1 cellular context compared by ENCODE assay signal in genomic region chr1:42681771-42682483, GRCh38.
TF ChIP-seq lines count a peak whose summit lies in the region.

Gene YBX1 (plus strand): TSS chr1:42682418. CDS start chr1:42682566, 148 bp downstream.

TF ChIP-seq in HepG2, 621 proteins besides CTCF, POLR2A, EP300 and RAD21 (continued from another document and continues in another):
- TF ChIP-seq HMGXB4 (CRISPR knock-in tag; IDR thresholded peaks at IDR 0.05; ENCODE audit: borderline replicate concordance in 1 of 2, low read depth in 1 of 2) (peak; percentile 75 to 78; a peak in 2 of 4 replicates), ZNF354B (CRISPR knock-in tag; IDR thresholded peaks at IDR 0.05) (no peak), MYC (CRISPR knock-in tag; IDR thresholded peaks at IDR 0.05; ENCODE audit: borderline replicate concordance) (peak; percentile 95), KDM4B (CRISPR knock-in tag; IDR thresholded peaks at IDR 0.05) (no peak), ZSCAN29 (CRISPR knock-in tag; conservative IDR thresholded peaks at IDR 0.05) (peak; percentile 77; the same call in 1 of the 2 replicates), ZNF530 (CRISPR knock-in tag; IDR thresholded peaks at IDR 0.05; ENCODE audit: low read depth) (no peak), KLF13 (CRISPR knock-in tag; IDR thresholded peaks at IDR 0.05) (no peak), ZNF773 (CRISPR knock-in tag; IDR thresholded peaks at IDR 0.05; ENCODE audit: borderline replicate concordance) (no peak), KLF16 (CRISPR knock-in tag; IDR thresholded peaks at IDR 0.05) (peak in 1 of 2 experiments; percentile 37; a peak in 1 of 4 replicates), SMC3 (IDR thresholded peaks at IDR 0.05; ENCODE audit: low read length) (no peak), ZNF281 (CRISPR knock-in tag; IDR thresholded peaks at IDR 0.05; ENCODE audit: borderline replicate concordance) (no peak; the same call in 1 of the 2 replicates), SUZ12 (IDR thresholded peaks at IDR 0.05; ENCODE audit: low read depth, low read length) (no peak), MTERF4 (CRISPR knock-in tag; IDR thresholded peaks at IDR 0.05) (peak; percentile 26; the same call in 1 of the 2 replicates), ZNF772 (CRISPR knock-in tag; IDR thresholded peaks at IDR 0.05) (no peak), ZNF737 (CRISPR knock-in tag; IDR thresholded peaks at IDR 0.05; ENCODE audit: borderline replicate concordance) (no peak), SOX13 (IDR thresholded peaks at IDR 0.05) (no peak), SOX13 (CRISPR knock-in tag; conservative IDR thresholded peaks at IDR 0.05 in 1 of 2, IDR thresholded peaks at IDR 0.05 in 1 of 2) (peak in 1 of 2 experiments; percentile 14; a peak in 1 of 4 replicates), ZBTB2 (CRISPR knock-in tag; IDR thresholded peaks at IDR 0.05; ENCODE audit: low read depth) (0 out of 2 replicates have a peak, but pooled peaks have one; percentile 56), MIER3 (CRISPR knock-in tag; IDR thresholded peaks at IDR 0.05; ENCODE audit: borderline replicate concordance) (no peak; the same call in 1 of the 2 replicates), ZNF619 (CRISPR knock-in tag; IDR thresholded peaks at IDR 0.05) (no peak), AHDC1 (CRISPR knock-in tag; IDR thresholded peaks at IDR 0.05; ENCODE audit: borderline replicate concordance) (no peak), PCBP1 (IDR thresholded peaks at IDR 0.05; ENCODE audit: borderline replicate concordance, low read depth, low read length) (no peak), MEF2D (CRISPR knock-in tag; IDR thresholded peaks at IDR 0.05) (0 out of 2 replicates have a peak, but pooled peaks have one; percentile 41), DRAP1 (CRISPR knock-in tag; IDR thresholded peaks at IDR 0.05) (peak; percentile 97), NR1H2 (CRISPR knock-in tag; IDR thresholded peaks at IDR 0.05; ENCODE audit: borderline replicate concordance, low read depth) (no peak), ZNF674 (CRISPR knock-in tag; IDR thresholded peaks at IDR 0.05; ENCODE audit: low read depth) (no peak), HNRNPLL (IDR thresholded peaks at IDR 0.05; ENCODE audit: low read depth, low read length, poor library complexity, severe bottlenecking) (peak; percentile 39), PRDM10 (CRISPR knock-in tag; IDR thresholded peaks at IDR 0.05; ENCODE audit: low read depth) (no peak), ZNF460 (CRISPR knock-in tag; IDR thresholded peaks at IDR 0.05; ENCODE audit: borderline replicate concordance) (no peak), ZNF780A (CRISPR knock-in tag; IDR thresholded peaks at IDR 0.05) (no peak), ZNF274 (CRISPR knock-in tag; IDR thresholded peaks at IDR 0.05) (peak; percentile 65; the same call in 1 of the 2 replicates), BRD4 (CRISPR knock-in tag; IDR thresholded peaks at IDR 0.05) (peak; percentile 71; the same call in 1 of the 2 replicates), ARNT2 (CRISPR knock-in tag; IDR thresholded peaks at IDR 0.05; ENCODE audit: low read depth) (no peak), ELF3 (CRISPR knock-in tag; IDR thresholded peaks at IDR 0.05) (0 out of 2 replicates have a peak, but pooled peaks have one; percentile 19), KAT2B (IDR thresholded peaks at IDR 0.05; ENCODE audit: borderline replicate concordance, low read depth, low read length) (no peak), ZNF557 (CRISPR knock-in tag; IDR thresholded peaks at IDR 0.05) (0 out of 2 replicates have a peak, but pooled peaks have one; percentile 26), MAF1 (CRISPR knock-in tag; IDR thresholded peaks at IDR 0.05; ENCODE audit: borderline replicate concordance) (no peak), MATR3 (CRISPR knock-in tag; IDR thresholded peaks at IDR 0.05) (no peak), MLLT10 (CRISPR knock-in tag; IDR thresholded peaks at IDR 0.05) (no peak), ZNF496 (CRISPR knock-in tag; IDR thresholded peaks at IDR 0.05; ENCODE audit: insufficient replicate concordance) (no peak), USF2 (IDR thresholded peaks at IDR 0.05; ENCODE audit: low read depth, low read length) (peak; percentile 98), USF2 (CRISPR knock-in tag; IDR thresholded peaks at IDR 0.05; ENCODE audit: borderline replicate concordance) (peak; percentile 98; the same call in 1 of the 2 replicates), HNRNPUL1 (IDR thresholded peaks at IDR 0.05; ENCODE audit: low read depth, low read length) (no peak)
